Comparison of ENCODE assay signal across 31 cellular contexts in the genomic region with DNA sequence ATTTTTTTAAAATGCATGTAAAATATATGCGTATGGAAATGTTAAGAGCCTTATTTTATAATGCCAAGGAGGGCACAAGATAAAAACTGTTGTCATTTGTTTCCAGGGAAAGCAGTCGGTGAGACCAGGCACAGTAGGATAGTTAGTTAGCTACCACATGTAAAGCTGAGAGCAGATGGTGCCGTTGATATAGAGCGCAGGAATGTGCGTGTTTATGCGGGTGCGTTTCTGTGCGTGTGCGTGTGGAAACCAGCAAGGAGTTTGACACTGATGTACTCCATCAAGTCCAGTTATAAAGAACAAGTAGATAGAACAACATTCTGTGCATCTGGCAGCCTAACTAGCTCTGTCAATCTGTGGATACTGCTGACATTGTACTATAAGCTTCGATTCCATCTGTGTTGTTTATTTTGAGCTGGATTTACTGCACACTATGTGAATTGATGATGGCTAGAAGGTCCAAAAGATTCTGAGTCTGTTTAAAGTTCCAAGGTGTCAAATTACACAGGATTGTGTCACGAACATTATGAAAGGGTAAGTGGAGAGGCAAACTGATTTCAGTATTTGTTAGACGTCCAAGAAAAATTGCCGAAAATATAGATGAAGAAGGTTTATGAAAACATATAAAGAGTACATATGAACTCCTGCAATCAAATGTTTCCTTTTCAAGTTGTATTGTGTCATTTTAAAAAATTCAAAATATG.
A peak's percentile ranks its signal among the peaks of the same experiment; 100 is the strongest.
DNase-seq lines count a peak whose midpoint lies in the region; ATAC-seq, FAIRE-seq and TF ChIP-seq lines count a peak whose summit lies in the region.
"Had no signal": no experiment of that assay in that cellular context is flagged by ENCODE, and none has a peak within 500 bp of the region (broad histone marks: within the 10 kb centered on the region; RNA-seq: fewer than 3 reads in every experiment).

No MANE protein-coding gene starts in this region.

- no peaks in the 10 kb centered on the region for H3K27me3 ChIP-seq in bronchial epithelial cell (ENCODE audit: control insufficient read depth, insufficient read depth, low read length)
- H3K27me3 ChIP-seq: tibial artery had no signal

- H3K36me3 ChIP-seq in bronchial epithelial cell (ENCODE audit: control insufficient read depth, insufficient read depth, low read length), result no peaks in the 10 kb centered on the region
- H3K36me3 ChIP-seq: left ventricle myocardium inferior, MG63, tibial artery, WERI-Rb-1 had no signal

- FAIRE-seq in bronchial epithelial cell (lab: Jason Lieb, UNC), result no peak
- FAIRE-seq: endothelial cell of umbilical vein, islet of Langerhans had no signal

- ATAC-seq in HG02970 (IDR thresholded peaks at IDR 0.05; ENCODE audit: low FRiP score, unreplicated experiment) (no peak), GM18520 (IDR thresholded peaks at IDR 0.05; ENCODE audit: unreplicated experiment) (no peak)
- ATAC-seq: activated CD8-positive, alpha-beta memory T cell treated with anti-CD3 and anti-CD28 coated beads, Interleukin-2, amount 10 ng/mL, durations not matched to agents 7 days and 5 days; activated T-cell treated with anti-CD3 and anti-CD28 coated beads, Interleukin-2, amount 50 U/mL, for 72 hours; GM23338; SK-N-SH treated with all-trans-retinoic acid at 6 μM for 48 hours had no signal

- peak; percentile 8 for DNase-seq in Ammon's horn (ENCODE audit: low spot score)
- peak; percentile 21 for DNase-seq in NCI-H510A treated with DMSO at 0.1 percent for 48 hours (lab: John Stamatoyannopoulos, UW)
- DNase-seq in bronchial epithelial cell (ENCODE audit: low read depth), result peak; percentile 19
- DNase-seq in iris pigment epithelial cell (ENCODE audit: low read depth), result peak; percentile 5
- DNase-seq in OCI-M2 (lab: John Stamatoyannopoulos, UW; ENCODE audit: unreplicated experiment), result no peak
- DNase-seq in stimulated activated naive CD4-positive, alpha-beta T cell treated with Interleukin-2 at 50 U/mL for 16 hours (lab: John Stamatoyannopoulos, UW), result no peak
- DNase-seq: activated CD4-positive, alpha-beta T cell treated with anti-CD3 and anti-CD28 coated beads, Interleukin-2, amount 10 ng/mL, durations not matched to agents 7 days and 5 days; activated CD8-positive, alpha-beta memory T cell treated with anti-CD3 and anti-CD28 coated beads, Interleukin-2, amount 10 ng/mL, durations not matched to agents 7 days and 5 days; activated naive CD4-positive, alpha-beta T cell treated with anti-CD3 and anti-CD28 coated beads for 36 hours; activated T-cell treated with anti-CD3 and anti-CD28 coated beads, Interleukin-2, amount 50 U/mL, for 72 hours; CD4-positive, alpha-beta memory T cell; DMS153; GDM1; hypothalamus; KBM-7; left ventricle myocardium inferior; MG63; naive B cell; NCI-H1417 treated with DMSO at 0.1 percent for 48 hours; NCI-H2171 treated with DMSO at 0.1 percent for 48 hours; NCI-H526 treated with DMSO at 0.1 percent for 48 hours; occipital lobe; stimulated activated CD4-positive, alpha-beta T cell treated with anti-CD3 and anti-CD28 coated beads, Interleukin-2, amount 100 ng/mL, for 48 hours; tibial artery; WERI-Rb-1 had no signal

- no peak for TF ChIP-seq CTCF in bronchial epithelial cell (IDR thresholded peaks at IDR 0.05; ENCODE audit: insufficient read depth, low read length, severe bottlenecking)

- H3K4me3 ChIP-seq in bronchial epithelial cell (ENCODE audit: low read depth, low read length), result no peak overlapping the region
- H3K4me3 ChIP-seq: GM23338, left ventricle myocardium inferior, MG63, tibial artery had no signal

Comparison
In these comparisons a context has a peak if more than half of its experiments do, and no peak if none do; other contexts are left out.
1. DNase-seq: peak in Ammon's horn (single experiment), NCI-H510A treated with DMSO at 0.1 percent for 48 hours (single experiment), bronchial epithelial cell (single experiment) and iris pigment epithelial cell (single experiment); none in OCI-M2 (single experiment) and stimulated activated naive CD4-positive, alpha-beta T cell treated with Interleukin-2 at 50 U/mL for 16 hours (single experiment).